In the genomic region with DNA sequence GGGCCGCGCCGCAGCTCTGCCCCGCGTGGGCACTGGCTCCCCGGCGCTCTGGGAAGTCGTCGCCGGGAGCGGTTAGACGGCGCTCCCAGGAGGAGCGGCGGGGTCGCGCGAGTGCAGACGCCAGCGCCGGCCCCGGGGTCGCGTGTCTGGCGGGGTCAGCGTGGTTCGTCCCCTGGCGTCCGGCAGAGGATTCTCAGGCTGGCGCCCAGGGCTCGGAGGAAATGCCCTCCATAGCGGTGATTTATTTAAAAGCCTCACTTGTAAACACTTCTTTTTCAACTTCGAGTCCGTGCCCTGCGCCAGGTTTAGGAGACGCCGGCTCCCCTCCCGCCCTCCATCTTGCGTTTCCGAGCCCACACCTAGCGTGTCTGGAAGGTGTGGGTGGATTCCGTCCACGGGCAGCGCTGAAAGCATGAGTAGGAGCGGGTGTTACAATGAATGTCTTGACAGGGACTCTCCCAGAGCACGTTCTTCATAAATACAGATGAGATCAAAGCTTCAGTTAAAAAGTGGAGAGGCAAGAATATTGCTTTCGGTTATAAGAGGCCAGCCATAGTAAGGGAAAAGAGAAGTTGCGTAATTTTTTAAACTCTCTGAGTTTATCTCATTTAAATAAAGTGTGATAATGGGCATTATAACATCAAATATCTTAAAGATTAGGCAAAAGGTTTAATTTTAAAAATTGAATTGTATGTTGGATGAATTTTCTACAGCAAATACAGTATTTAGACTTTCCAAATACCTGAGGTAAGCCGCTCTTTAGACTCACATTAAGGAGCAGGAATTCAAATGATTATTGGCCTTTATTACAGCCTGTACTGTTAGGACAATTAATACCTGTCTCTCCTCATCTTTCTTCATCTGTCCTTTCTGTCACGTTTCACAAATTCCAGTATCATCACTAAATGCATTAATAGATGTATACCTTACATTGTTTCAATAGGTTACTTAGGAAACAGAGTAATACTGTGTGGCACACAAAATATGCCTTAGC, we compare ENCODE assay signal across 1 cellular context.
TF ChIP-seq lines count a peak whose summit lies in the region.

No MANE protein-coding gene starts in this region.

TF ChIP-seq in K562, 482 proteins besides CTCF, POLR2A, EP300 and RAD21 (continued from another document):
- TF ChIP-seq, protein P1, sequence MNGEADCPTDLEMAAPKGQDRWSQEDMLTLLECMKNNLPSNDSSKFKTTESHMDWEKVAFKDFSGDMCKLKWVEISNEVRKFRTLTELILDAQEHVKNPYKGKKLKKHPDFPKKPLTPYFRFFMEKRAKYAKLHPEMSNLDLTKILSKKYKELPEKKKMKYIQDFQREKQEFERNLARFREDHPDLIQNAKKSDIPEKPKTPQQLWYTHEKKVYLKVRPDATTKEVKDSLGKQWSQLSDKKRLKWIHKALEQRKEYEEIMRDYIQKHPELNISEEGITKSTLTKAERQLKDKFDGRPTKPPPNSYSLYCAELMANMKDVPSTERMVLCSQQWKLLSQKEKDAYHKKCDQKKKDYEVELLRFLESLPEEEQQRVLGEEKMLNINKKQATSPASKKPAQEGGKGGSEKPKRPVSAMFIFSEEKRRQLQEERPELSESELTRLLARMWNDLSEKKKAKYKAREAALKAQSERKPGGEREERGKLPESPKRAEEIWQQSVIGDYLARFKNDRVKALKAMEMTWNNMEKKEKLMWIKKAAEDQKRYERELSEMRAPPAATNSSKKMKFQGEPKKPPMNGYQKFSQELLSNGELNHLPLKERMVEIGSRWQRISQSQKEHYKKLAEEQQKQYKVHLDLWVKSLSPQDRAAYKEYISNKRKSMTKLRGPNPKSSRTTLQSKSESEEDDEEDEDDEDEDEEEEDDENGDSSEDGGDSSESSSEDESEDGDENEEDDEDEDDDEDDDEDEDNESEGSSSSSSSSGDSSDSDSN (IDR thresholded peaks at IDR 0.05; ENCODE audit: borderline replicate concordance in 1 of 2, low read depth in 2 of 2, low read length in 2 of 2) = 0 out of 4 replicates have a peak, but pooled peaks of 1 of the 2 experiments have one; percentile 1
- TF ChIP-seq SNAPC5 (CRISPR knock-in tag; IDR thresholded peaks at IDR 0.05) (no peak), CTBP1 (IDR thresholded peaks at IDR 0.05; ENCODE audit: borderline replicate concordance) (no peak), ZBTB11 (CRISPR knock-in tag; IDR thresholded peaks at IDR 0.05) (no peak; a peak in 1 of 6 replicates), XRCC4 (IDR thresholded peaks at IDR 0.05; ENCODE audit: extremely low read depth, insufficient read depth, insufficient read length) (no peak), ZNF830 (CRISPR knock-in tag; IDR thresholded peaks at IDR 0.05) (no peak), HEY1 (CRISPR knock-in tag; IDR thresholded peaks at IDR 0.05; ENCODE audit: borderline replicate concordance) (no peak), ZNF407 (IDR thresholded peaks at IDR 0.05; ENCODE audit: low read depth) (no peak), PTTG1 (tag; IDR thresholded peaks at IDR 0.05; ENCODE audit: low read depth) (no peak), IRF9 (tag; IDR thresholded peaks at IDR 0.05) (peak; percentile 37; the same call in 1 of the 2 replicates), ZFPM2 (CRISPR knock-in tag; IDR thresholded peaks at IDR 0.05) (no peak), ZFP1 (CRISPR knock-in tag; IDR thresholded peaks at IDR 0.05) (no peak), ZNF324 (CRISPR knock-in tag; IDR thresholded peaks at IDR 0.05) (no peak), ZBTB43 (CRISPR knock-in tag; IDR thresholded peaks at IDR 0.05) (no peak), ADNP (tag; IDR thresholded peaks at IDR 0.05) (no peak)
- TF ChIP-seq, protein P2, sequence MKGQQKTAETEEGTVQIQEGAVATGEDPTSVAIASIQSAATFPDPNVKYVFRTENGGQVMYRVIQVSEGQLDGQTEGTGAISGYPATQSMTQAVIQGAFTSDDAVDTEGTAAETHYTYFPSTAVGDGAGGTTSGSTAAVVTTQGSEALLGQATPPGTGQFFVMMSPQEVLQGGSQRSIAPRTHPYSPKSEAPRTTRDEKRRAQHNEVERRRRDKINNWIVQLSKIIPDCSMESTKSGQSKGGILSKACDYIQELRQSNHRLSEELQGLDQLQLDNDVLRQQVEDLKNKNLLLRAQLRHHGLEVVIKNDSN (CRISPR knock-in tag; IDR thresholded peaks at IDR 0.05) = no peak
